ENCODE assay signal across 14 cellular contexts in the genomic region with DNA sequence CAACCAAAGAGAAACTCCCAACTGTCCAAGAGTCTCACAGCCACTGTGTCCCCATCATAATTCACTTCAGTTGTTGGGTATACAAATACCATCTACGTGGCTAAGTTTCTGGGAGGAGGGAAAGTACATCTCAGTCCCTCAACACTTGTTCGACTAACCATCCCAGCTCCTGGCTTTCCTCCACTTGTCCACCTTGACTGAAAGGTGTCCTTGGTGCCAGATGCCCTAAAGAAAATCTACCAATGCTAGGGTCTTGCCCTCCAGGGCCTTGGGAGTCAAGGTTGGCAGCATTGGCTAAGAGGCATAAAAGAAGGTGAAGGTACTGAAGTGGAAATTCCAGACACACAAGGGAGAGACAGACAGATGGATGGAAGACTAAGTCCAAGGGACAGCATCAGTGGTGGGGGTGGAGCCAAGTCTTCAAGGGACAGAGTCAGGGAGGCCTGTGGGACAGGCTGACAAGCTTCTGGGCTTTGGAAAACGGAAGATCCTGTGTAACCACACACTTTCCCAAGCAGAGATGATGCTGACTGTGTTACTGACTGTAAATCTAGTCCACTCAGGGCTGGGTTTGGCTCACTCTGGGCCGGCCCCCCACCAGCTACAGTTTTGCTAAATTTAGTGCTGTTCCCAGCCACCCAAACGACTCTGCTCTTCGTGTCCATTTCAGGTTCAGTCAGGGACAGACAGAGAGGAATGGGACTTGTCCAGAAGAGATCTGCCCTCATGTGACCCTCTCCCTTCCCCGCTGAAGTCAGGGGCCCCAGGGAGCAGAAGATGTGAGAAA.
DNase-seq lines count a peak whose midpoint lies in the region; ATAC-seq and TF ChIP-seq lines count a peak whose summit lies in the region.
"Had no signal": no experiment of that assay in that cellular context is flagged by ENCODE, and none has a peak within 500 bp of the region (broad histone marks: within the 10 kb centered on the region; RNA-seq: fewer than 3 reads in every experiment).

No MANE protein-coding gene starts in this region.

- H3K36me3 ChIP-seq in skeletal muscle tissue (ENCODE audit: control insufficient read depth in 3 of 3, insufficient read depth in 3 of 3, low read length in 3 of 3), result peaks cover 0 to 3% (median 3%) of the 10 kb centered on the region in 3 donors
- H3K36me3 ChIP-seq in PC-3 (ENCODE audit: low read depth, low read length), result 0 out of 2 replicates have a peak, but pooled peaks cover 9% of the 10 kb centered on the region

- no peaks in the 10 kb centered on the region for H3K9me3 ChIP-seq in skeletal muscle tissue (ENCODE audit: control insufficient read depth in 3 of 3, low read length in 3 of 3)
- no peaks in the 10 kb centered on the region for H3K9me3 ChIP-seq in PC-3 (ENCODE audit: low read length)

- CTCF ChIA-PET in activated CD4-positive, alpha-beta memory T cell treated with anti-CD3 and anti-CD28 coated beads for 36 hours (lab: Charles Lee), result interaction anchor here (0.9 to 2.5 kb wide), 3 partner anchors 11 to 24 kb away, joined by 3 to 11 read pairs (median 4); no protein-coding TSS in a partner anchor
- CTCF ChIA-PET in PC-3 (lab: Charles Lee), result no interaction called here

- H3K27me3 ChIP-seq in skeletal muscle tissue (ENCODE audit: control insufficient read depth in 3 of 3, insufficient read depth in 3 of 3, low read length in 3 of 3) (no peaks in the 10 kb centered on the region), PC-3 (ENCODE audit: low read length) (no peaks in the 10 kb centered on the region)

- no peaks in the 10 kb centered on the region for H4K20me1 ChIP-seq in PC-3 (ENCODE audit: low read length)

- H3K4me2 ChIP-seq in PC-3 (ENCODE audit: low read length), result no peak overlapping the region

- no peaks in the 10 kb centered on the region for H3K9me3 Mint-ChIP-seq in activated CD4-positive, alpha-beta memory T cell treated with anti-CD3 and anti-CD28 coated beads for 36 hours
- H3K9me3 Mint-ChIP-seq: activated B cell treated with CpG ODN at 0.5 μM for 24 hours had no signal

- H3K79me2 ChIP-seq in PC-3 (ENCODE audit: low read length), result peaks cover 69% of the 10 kb centered on the region

- H3K27me3 Mint-ChIP-seq in activated CD4-positive, alpha-beta memory T cell treated with anti-CD3 and anti-CD28 coated beads for 36 hours, result no peaks in the 10 kb centered on the region
- H3K27me3 Mint-ChIP-seq: activated B cell treated with CpG ODN at 0.5 μM for 24 hours had no signal

- H3K9ac ChIP-seq in skeletal muscle tissue (ENCODE audit: low read depth in 1 of 3, low read length in 3 of 3) (no peak overlapping the region), PC-3 (ENCODE audit: low read length) (no peak overlapping the region)

- H3K4me1 ChIP-seq in skeletal muscle tissue (ENCODE audit: control insufficient read depth in 3 of 3, insufficient read depth in 3 of 3, low read length in 3 of 3) (peaks cover 64 to 69% (median 67%) of the 10 kb centered on the region in 3 donors), PC-3 (ENCODE audit: insufficient read depth, low read length) (peaks cover 40% of the 10 kb centered on the region)

- DNase-seq in EH (ENCODE audit: low read depth) (peak; percentile 44), left cardiac atrium (no peak), PC-3 (no peak), A172 (ENCODE audit: low spot score) (no peak), iPS-NIHi11 (ENCODE audit: low spot score) (no peak)
- no peak for DNase-seq in activated CD4-positive, alpha-beta memory T cell treated with anti-CD3 and anti-CD28 coated beads for 36 hours
- DNase-seq: activated B cell treated with CpG ODN at 0.5 μM for 24 hours; hypothalamus; KBM-7; midbrain; NCI-H2029; stimulated activated CD4-positive, alpha-beta T cell treated with anti-CD3 and anti-CD28 coated beads, Interleukin-4, amount 100 ng/mL, for 24 hours had no signal

- H3K27ac ChIP-seq in skeletal muscle tissue (ENCODE audit: low read depth, low read length) (peak overlapping the region; percentile 51), PC-3 (ENCODE audit: low read length) (no peak overlapping the region)

- peaks cover 14% of the 10 kb centered on the region for H3K36me3 Mint-ChIP-seq in activated CD4-positive, alpha-beta memory T cell treated with anti-CD3 and anti-CD28 coated beads for 36 hours

- H3F3A ChIP-seq in PC-3 (ENCODE audit: low read length, unreplicated experiment), result peaks cover 17% of the 10 kb centered on the region

- H3K9me2 ChIP-seq in PC-3 (replicated peaks; ENCODE audit: low read length), result no peaks in the 10 kb centered on the region

- H3K4me3 ChIP-seq in skeletal muscle tissue (ENCODE audit: low read length in 3 of 3) (peak overlapping the region in 1 of 3 donors; percentile 46), PC-3 (ENCODE audit: low read length) (no peak overlapping the region)

- BruUV-seq in PC-3 (replicated peaks; lab: Mats Ljungman, UMichigan), result no TSS peak

- POLR2A ChIA-PET in activated CD4-positive, alpha-beta memory T cell treated with anti-CD3 and anti-CD28 coated beads for 36 hours (lab: Charles Lee), result interaction anchor here (1.9 kb wide), 1 partner anchor 25 kb away, joined by 4 read pairs; no protein-coding TSS in a partner anchor
- POLR2A ChIA-PET in PC-3 (lab: Charles Lee; ENCODE audit: unreplicated experiment), result no interaction called here

- H3K4me1 Mint-ChIP-seq in activated CD4-positive, alpha-beta memory T cell treated with anti-CD3 and anti-CD28 coated beads for 36 hours (ENCODE audit: low read depth), result peaks cover 66% of the 10 kb centered on the region

- peak overlapping the region; percentile 4 for H3K27ac Mint-ChIP-seq in activated CD4-positive, alpha-beta memory T cell treated with anti-CD3 and anti-CD28 coated beads for 36 hours
- H3K27ac Mint-ChIP-seq: activated B cell treated with CpG ODN at 0.5 μM for 24 hours had no signal

- peak; percentile 30 to 58 for ATAC-seq in left cardiac atrium
- ATAC-seq in PC-3, result no peak
- ATAC-seq: SK-N-SH treated with all-trans-retinoic acid at 6 μM for 48 hours had no signal

- H3K4me3 Mint-ChIP-seq in activated CD4-positive, alpha-beta memory T cell treated with anti-CD3 and anti-CD28 coated beads for 36 hours, result no peak overlapping the region
- H3K4me3 Mint-ChIP-seq: activated B cell treated with CpG ODN at 0.5 μM for 24 hours had no signal

- no peak for TF ChIP-seq CTCF in PC-3 (conservative IDR thresholded peaks at IDR 0.05; ENCODE audit: low read depth, low read length)

- no peak overlapping the region for H2AFZ ChIP-seq in PC-3 (ENCODE audit: low read length)

- intact Hi-C loops in activated CD4-positive, alpha-beta memory T cell treated with anti-CD3 and anti-CD28 coated beads for 36 hours (cut with micrococcal nuclease), result no loop called here
- intact Hi-C loops in left cardiac atrium (cut with DNase I) (no loop called here), PC-3 (cut with micrococcal nuclease) (no loop called here)
